In genomic region chr2:4518596-4518995, GRCh38 we compare ENCODE assay signal across 31 cellular contexts.
"Had no signal": no experiment of that assay in that cellular context is flagged by ENCODE, and none has a peak within 500 bp of the region (broad histone marks: within the 10 kb centered on the region; RNA-seq: fewer than 3 reads in every experiment).

No MANE protein-coding gene starts in this region.

- H3K4me1 Mint-ChIP-seq: activated B cell treated with CpG ODN at 0.5 μM for 24 hours; activated CD8-positive, alpha-beta memory T cell treated with anti-CD3 and anti-CD28 coated beads, Interleukin-2, amount 10 ng/mL, durations not matched to agents 7 days and 5 days; activated naive CD4-positive, alpha-beta T cell treated with anti-CD3 and anti-CD28 coated beads, Interleukin-2, amount 50 U/mL, for 24 hours; activated naive CD8-positive, alpha-beta T cell treated with anti-CD3 and anti-CD28 coated beads for 36 hours; activated naive CD8-positive, alpha-beta T cell treated with anti-CD3 and anti-CD28 coated beads, Interleukin-2, amount 50 U/mL, for 24 hours had no signal

- H3K27ac Mint-ChIP-seq: activated B cell treated with CpG ODN at 0.5 μM for 24 hours; activated CD4-positive, alpha-beta memory T cell treated with anti-CD3 and anti-CD28 coated beads for 36 hours; activated CD8-positive, alpha-beta memory T cell treated with anti-CD3 and anti-CD28 coated beads, Interleukin-2, amount 10 ng/mL, durations not matched to agents 7 days and 5 days; activated CD8-positive, alpha-beta T cell treated with anti-CD3 and anti-CD28 coated beads, Interleukin-2, amount 10 ng/mL, durations not matched to agents 7 days and 5 days; activated naive CD4-positive, alpha-beta T cell treated with anti-CD3 and anti-CD28 coated beads, Interleukin-2, amount 50 U/mL, for 24 hours; activated naive CD8-positive, alpha-beta T cell treated with anti-CD3 and anti-CD28 coated beads for 36 hours; activated naive CD8-positive, alpha-beta T cell treated with anti-CD3 and anti-CD28 coated beads, Interleukin-2, amount 50 U/mL, for 24 hours; effector memory CD8-positive, alpha-beta T cell had no signal

- H3K4me3 Mint-ChIP-seq: activated B cell treated with CpG ODN at 0.5 μM for 24 hours; activated CD4-positive, alpha-beta memory T cell treated with anti-CD3 and anti-CD28 coated beads for 36 hours; activated CD8-positive, alpha-beta memory T cell treated with anti-CD3 and anti-CD28 coated beads, Interleukin-2, amount 10 ng/mL, durations not matched to agents 7 days and 5 days; activated CD8-positive, alpha-beta T cell treated with anti-CD3 and anti-CD28 coated beads, Interleukin-2, amount 10 ng/mL, durations not matched to agents 7 days and 5 days; activated naive CD4-positive, alpha-beta T cell treated with anti-CD3 and anti-CD28 coated beads, Interleukin-2, amount 50 U/mL, for 24 hours; activated naive CD8-positive, alpha-beta T cell treated with anti-CD3 and anti-CD28 coated beads for 36 hours; activated naive CD8-positive, alpha-beta T cell treated with anti-CD3 and anti-CD28 coated beads, Interleukin-2, amount 50 U/mL, for 24 hours; effector memory CD8-positive, alpha-beta T cell had no signal

- H3K9me3 Mint-ChIP-seq: activated naive CD4-positive, alpha-beta T cell treated with anti-CD3 and anti-CD28 coated beads, Interleukin-2, amount 50 U/mL, for 24 hours; activated naive CD8-positive, alpha-beta T cell treated with anti-CD3 and anti-CD28 coated beads for 36 hours had no signal

- ATAC-seq: activated CD4-positive, CD25-positive, alpha-beta regulatory T cell treated with anti-CD3 and anti-CD28 coated beads, Interleukin-2, amount 50 U/mL, for 24 hours; activated CD8-positive, alpha-beta memory T cell treated with anti-CD3 and anti-CD28 coated beads, Interleukin-2, amount 10 ng/mL, durations not matched to agents 7 days and 5 days; activated CD8-positive, alpha-beta T cell treated with anti-CD3 and anti-CD28 coated beads, Interleukin-2, amount 10 ng/mL, durations not matched to agents 7 days and 5 days; activated naive CD8-positive, alpha-beta T cell treated with anti-CD3 and anti-CD28 coated beads, Interleukin-2, amount 50 U/mL, for 24 hours; body of pancreas; effector memory CD8-positive, alpha-beta T cell; foreskin keratinocyte; gastrocnemius medialis; heart left ventricle had no signal

- H3K27me3 Mint-ChIP-seq: activated B cell treated with CpG ODN at 0.5 μM for 24 hours; activated CD4-positive, alpha-beta memory T cell treated with anti-CD3 and anti-CD28 coated beads for 36 hours; activated CD8-positive, alpha-beta memory T cell treated with anti-CD3 and anti-CD28 coated beads, Interleukin-2, amount 10 ng/mL, durations not matched to agents 7 days and 5 days; activated naive CD4-positive, alpha-beta T cell treated with anti-CD3 and anti-CD28 coated beads, Interleukin-2, amount 50 U/mL, for 24 hours; activated naive CD8-positive, alpha-beta T cell treated with anti-CD3 and anti-CD28 coated beads for 36 hours; activated naive CD8-positive, alpha-beta T cell treated with anti-CD3 and anti-CD28 coated beads, Interleukin-2, amount 50 U/mL, for 24 hours; effector memory CD8-positive, alpha-beta T cell had no signal

- DNase-seq: activated B cell treated with CpG ODN at 0.5 μM for 24 hours; activated CD4-positive, alpha-beta memory T cell treated with anti-CD3 and anti-CD28 coated beads for 36 hours; activated CD4-positive, alpha-beta T cell treated with anti-CD3 and anti-CD28 coated beads for 48 hours; activated CD4-positive, alpha-beta T cell treated with anti-CD3 and anti-CD28 coated beads, Interleukin-2, amount 50 U/mL, for 1 hour; activated CD8-positive, alpha-beta memory T cell treated with anti-CD3 and anti-CD28 coated beads, Interleukin-2, amount 10 ng/mL, durations not matched to agents 7 days and 5 days; activated CD8-positive, alpha-beta memory T cell treated with anti-CD3 and anti-CD28 coated beads, Interleukin-2, amount 50 U/mL, for 4 hours; activated CD8-positive, alpha-beta T cell treated with anti-CD3 and anti-CD28 coated beads, Interleukin-2, amount 10 ng/mL, durations not matched to agents 7 days and 5 days; activated gamma-delta T cell; activated naive CD4-positive, alpha-beta T cell; activated naive CD8-positive, alpha-beta T cell treated with anti-CD3 and anti-CD28 coated beads for 36 hours; activated naive CD8-positive, alpha-beta T cell treated with anti-CD3 and anti-CD28 coated beads, Interleukin-2, amount 50 U/mL, for 24 hours; activated T-cell treated with anti-CD3 and anti-CD28 coated beads, Interleukin-2, amount 50 U/mL, for 1 hour; activated T-cell treated with anti-CD3 and anti-CD28 coated beads, Interleukin-2, amount 50 U/mL, for 48 hours; adrenal gland; amygdala; aorta; body of pancreas; caudate nucleus; cortex of kidney; dermis blood vessel endothelial cell; effector CD4-positive, alpha-beta T cell; effector memory CD8-positive, alpha-beta T cell; erythroblast; foreskin keratinocyte; gastrocnemius medialis; glutamatergic neuron; heart left ventricle; T-helper 2 cell; WERI-Rb-1 had no signal

- H3K36me3 Mint-ChIP-seq: activated CD4-positive, alpha-beta memory T cell treated with anti-CD3 and anti-CD28 coated beads for 36 hours; activated CD8-positive, alpha-beta memory T cell treated with anti-CD3 and anti-CD28 coated beads, Interleukin-2, amount 10 ng/mL, durations not matched to agents 7 days and 5 days; activated naive CD4-positive, alpha-beta T cell treated with anti-CD3 and anti-CD28 coated beads, Interleukin-2, amount 50 U/mL, for 24 hours; activated naive CD8-positive, alpha-beta T cell treated with anti-CD3 and anti-CD28 coated beads for 36 hours had no signal
